Comparison of ENCODE assay signal across 2 cellular contexts in the genomic region with DNA sequence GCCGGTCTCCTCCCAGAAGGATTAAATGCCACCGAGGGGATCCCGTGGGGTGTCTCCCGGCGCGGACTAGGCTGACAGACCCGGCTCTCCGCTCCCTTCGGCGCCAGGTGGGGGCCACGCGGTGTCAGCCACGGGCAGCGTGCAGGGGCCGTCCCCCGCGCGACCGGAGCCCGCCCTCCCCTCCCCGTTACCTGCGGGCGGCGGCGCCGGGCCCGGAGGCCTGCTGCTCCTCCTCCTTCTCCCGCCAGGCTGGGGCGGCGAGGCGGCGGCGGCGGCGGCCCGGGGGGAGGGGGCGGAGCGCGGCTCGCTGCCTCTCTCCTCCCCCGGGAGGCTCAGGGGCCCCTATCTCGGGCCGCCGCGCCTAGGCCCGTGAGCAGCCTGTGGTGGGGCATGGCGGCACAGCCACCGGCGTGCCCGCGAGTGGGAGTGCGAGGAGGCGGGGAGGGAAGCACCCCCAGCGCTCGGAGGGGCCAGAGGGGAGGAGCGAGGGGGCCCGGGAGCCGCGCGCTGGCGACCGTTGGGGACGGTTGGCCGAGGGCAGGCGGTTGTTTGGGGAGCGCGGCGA.
TF ChIP-seq lines count a peak whose summit lies in the region.

No MANE protein-coding gene starts in this region.

TF ChIP-seq in IMR-90, 13 proteins besides CTCF, POLR2A, EP300 and RAD21:
- TF ChIP-seq MAZ (IDR thresholded peaks at IDR 0.05; ENCODE audit: borderline replicate concordance, low read depth, low read length) (peak; percentile 28; the same call in 1 of the 2 replicates), MAFK (IDR thresholded peaks at IDR 0.05; ENCODE audit: low read depth, low read length) (no peak), MXI1 (IDR thresholded peaks at IDR 0.05; ENCODE audit: borderline replicate concordance, low read depth, low read length) (peak; percentile 41; the same call in 1 of the 2 replicates)

TF ChIP-seq in GM12878, 131 proteins besides CTCF, POLR2A, EP300 and RAD21:
- 0 out of 2 replicates have a peak, but pooled peaks have one; percentile 58 for TF ChIP-seq SMARCA5 (IDR thresholded peaks at IDR 0.05)
- peak; percentile 87; the same call in 1 of the 2 replicates for TF ChIP-seq GATAD2B (conservative IDR thresholded peaks at IDR 0.05; ENCODE audit: low read depth)
- peak; percentile 31; the same call in 1 of the 2 replicates for TF ChIP-seq POLR2AphosphoS2 (IDR thresholded peaks at IDR 0.05; ENCODE audit: low read depth, low read length)
- TF ChIP-seq MYC (IDR thresholded peaks at IDR 0.05; ENCODE audit: insufficient read depth, insufficient read length, insufficient replicate concordance, low read length, severe bottlenecking), result peak; percentile 58
- TF ChIP-seq CBFB (IDR thresholded peaks at IDR 0.05; ENCODE audit: low read depth), result no peak
- 0 out of 2 replicates have a peak, but pooled peaks have one; percentile 56 for TF ChIP-seq SIN3A (IDR thresholded peaks at IDR 0.05; ENCODE audit: low read depth, low read length)
- TF ChIP-seq IKZF1 (conservative IDR thresholded peaks at IDR 0.05), result peak; percentile 66
- 0 out of 3 replicates have a peak, but pooled peaks of 1 of the 2 experiments have one; percentile 4 for TF ChIP-seq EGR1 (IDR thresholded peaks at IDR 0.05; ENCODE audit: borderline replicate concordance in 1 of 2, low read depth in 2 of 2, low read length in 2 of 2)
- peak; percentile 42 for TF ChIP-seq MXI1 (IDR thresholded peaks at IDR 0.05; ENCODE audit: low read depth, low read length)
- TF ChIP-seq TCF7 (IDR thresholded peaks at IDR 0.05; ENCODE audit: borderline replicate concordance), result no peak
- peak; percentile 45; the same call in 1 of the 2 replicates for TF ChIP-seq ZNF217 (IDR thresholded peaks at IDR 0.05)
- no peak for TF ChIP-seq ZNF24 (IDR thresholded peaks at IDR 0.05)
- 0 out of 2 replicates have a peak, but pooled peaks have one; percentile 23 for TF ChIP-seq MYB (IDR thresholded peaks at IDR 0.05; ENCODE audit: borderline replicate concordance, low read depth, low read length)
- peak; percentile 73; the same call in 1 of the 2 replicates for TF ChIP-seq RB1 (IDR thresholded peaks at IDR 0.05; ENCODE audit: borderline replicate concordance)
- TF ChIP-seq, protein P1, sequence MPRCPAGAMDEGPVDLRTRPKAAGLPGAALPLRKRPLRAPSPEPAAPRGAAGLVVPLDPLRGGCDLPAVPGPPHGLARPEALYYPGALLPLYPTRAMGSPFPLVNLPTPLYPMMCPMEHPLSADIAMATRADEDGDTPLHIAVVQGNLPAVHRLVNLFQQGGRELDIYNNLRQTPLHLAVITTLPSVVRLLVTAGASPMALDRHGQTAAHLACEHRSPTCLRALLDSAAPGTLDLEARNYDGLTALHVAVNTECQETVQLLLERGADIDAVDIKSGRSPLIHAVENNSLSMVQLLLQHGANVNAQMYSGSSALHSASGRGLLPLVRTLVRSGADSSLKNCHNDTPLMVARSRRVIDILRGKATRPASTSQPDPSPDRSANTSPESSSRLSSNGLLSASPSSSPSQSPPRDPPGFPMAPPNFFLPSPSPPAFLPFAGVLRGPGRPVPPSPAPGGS (IDR thresholded peaks at IDR 0.05; ENCODE audit: borderline replicate concordance, insufficient read depth, low read depth, low read length, poor library complexity, severe bottlenecking), result no peak
- no peak for TF ChIP-seq KDM1A (IDR thresholded peaks at IDR 0.05; ENCODE audit: borderline replicate concordance)
- TF ChIP-seq BACH1 (IDR thresholded peaks at IDR 0.05; ENCODE audit: borderline replicate concordance), result peak; percentile 70; the same call in 1 of the 2 replicates
- TF ChIP-seq BHLHE40 (IDR thresholded peaks at IDR 0.05; ENCODE audit: borderline replicate concordance in 1 of 2, low read depth in 2 of 2, low read length in 1 of 2), result peak; percentile 5 to 89; a peak in 2 of 4 replicates
- TF ChIP-seq ZNF687 (IDR thresholded peaks at IDR 0.05), result peak; percentile 60
- peak; percentile 50; the same call in 1 of the 2 replicates for TF ChIP-seq NR2F1 (conservative IDR thresholded peaks at IDR 0.05)
- TF ChIP-seq LARP7 (IDR thresholded peaks at IDR 0.05), result peak; percentile 89
- TF ChIP-seq NKRF (conservative IDR thresholded peaks at IDR 0.05), result peak; percentile 79
